Comparison of ENCODE assay signal across 8 cellular contexts in genomic region chr1:9128161-9128519, GRCh38. TPM values are rescaled to one million over a fixed set of nuclear protein-coding genes. Genes with fewer than 3 reads are reported as not detected.
DNase-seq lines count a peak whose midpoint lies in the region; ATAC-seq, FAIRE-seq and TF ChIP-seq lines count a peak whose summit lies in the region.

No MANE protein-coding gene starts in this region.

- peaks cover 39% of the 10 kb centered on the region for H3K79me2 ChIP-seq in PC-3 (ENCODE audit: low read length)
- no peaks in the 10 kb centered on the region for H3K79me2 ChIP-seq in fibroblast of lung (ENCODE audit: control insufficient read depth, insufficient read depth, low read length)

- H3K9me3 ChIP-seq in PC-3 (ENCODE audit: low read length) = no peaks in the 10 kb centered on the region
- no peaks in the 10 kb centered on the region for H3K9me3 ChIP-seq in fibroblast of lung (ENCODE audit: control insufficient read depth, insufficient read depth, low read depth, low read length)
- H3K9me3 ChIP-seq in pancreas = no peaks in the 10 kb centered on the region

- H4K20me1 ChIP-seq in PC-3 (ENCODE audit: low read length) (peaks cover 21% of the 10 kb centered on the region), fibroblast of lung (ENCODE audit: control insufficient read depth, extremely low read depth, insufficient read depth, low read length) (no peaks in the 10 kb centered on the region)

- no peaks in the 10 kb centered on the region for H3K9me2 ChIP-seq in PC-3 (replicated peaks; ENCODE audit: low read length)

- no peak for FAIRE-seq in pancreas (lab: Jason Lieb, UNC)

- H2AFZ ChIP-seq in PC-3 (ENCODE audit: low read length) = peak overlapping the region; percentile 66
- H2AFZ ChIP-seq in fibroblast of lung (ENCODE audit: low read length) = peak overlapping the region; percentile 78

- H3K4me1 ChIP-seq in PC-3 (ENCODE audit: insufficient read depth, low read length) (peaks cover 13% of the 10 kb centered on the region), fibroblast of lung (ENCODE audit: control insufficient read depth, extremely low read depth, insufficient read depth, low read length) (peaks cover 8% of the 10 kb centered on the region), pancreas (peaks cover 0 to 18% (median 14%) of the 10 kb centered on the region in 3 donors)

- H3K27me3 ChIP-seq in PC-3 (ENCODE audit: low read length) = no peaks in the 10 kb centered on the region
- H3K27me3 ChIP-seq in fibroblast of lung (ENCODE audit: control insufficient read depth, insufficient read depth, low read length) = no peaks in the 10 kb centered on the region
- no peaks in the 10 kb centered on the region for H3K27me3 ChIP-seq in pancreas

- BruUV-seq in PC-3 (replicated peaks; lab: Mats Ljungman, UMichigan) = no TSS peak

- H3K4me2 ChIP-seq in PC-3 (ENCODE audit: low read length) = peak overlapping the region; percentile 89
- H3K4me2 ChIP-seq in fibroblast of lung (ENCODE audit: extremely low read depth, insufficient read depth, low read length) = peak overlapping the region; percentile 84

- H3K36me3 ChIP-seq in PC-3 (ENCODE audit: low read depth, low read length) (no peaks in the 10 kb centered on the region), fibroblast of lung (ENCODE audit: control insufficient read depth, insufficient read depth, low read length) (no peaks in the 10 kb centered on the region), pancreas (no peaks in the 10 kb centered on the region)

- H3K27ac ChIP-seq in PC-3 (ENCODE audit: low read length) (peak overlapping the region; percentile 25; the same call in 1 of the 2 replicates), fibroblast of lung (ENCODE audit: insufficient read depth, low read length) (peak overlapping the region; percentile 20), pancreas (peak overlapping the region; percentile 45 to 76 (median 70))

- no peaks in the 10 kb centered on the region for H3F3A ChIP-seq in PC-3 (ENCODE audit: low read length, unreplicated experiment)

- intact Hi-C loops in PC-3 (cut with micrococcal nuclease) (loop anchor here (10.0 kb wide), 1 partner anchor 347 kb away; no protein-coding TSS in a partner anchor), pancreas (cut with DNase I) (no loop called here)

- peak overlapping the region; percentile 94 for H3K4me3 ChIP-seq in PC-3 (ENCODE audit: low read length)
- peak overlapping the region; percentile 54 to 66 (median 64) for H3K4me3 ChIP-seq in fibroblast of lung (replicated peaks in 1 of 4; ENCODE audit: control extremely low read depth in 1 of 4, insufficient read depth in 1 of 4, low read depth in 3 of 4, low read length in 4 of 4)
- peak overlapping the region; percentile 32 to 77 (median 55) for H3K4me3 ChIP-seq in pancreas

- ATAC-seq in GM18511 (IDR thresholded peaks at IDR 0.05; ENCODE audit: unreplicated experiment) (peak; percentile 4), PC-3 (peak; percentile 29), pancreas (peak; percentile 8 to 36 (median 26)), GM18517 (IDR thresholded peaks at IDR 0.05; ENCODE audit: unreplicated experiment) (no peak)

- WGBS in pancreas, 2 donors = 9 to 10% methylated on average over 16 of the region's 16 CpGs

- CTCF ChIA-PET in PC-3 (lab: Charles Lee) = interaction anchor here (0.6 kb wide), 1 partner anchor 122 kb away, joined by 3 read pairs; no protein-coding TSS in a partner anchor

- DNase-seq in PC-3 = peak; percentile 14
- DNase-seq in fibroblast of lung (ENCODE audit: low read depth in 2 of 2) = no peak
- peak in 5 of 6 donors; percentile 25 to 84 (median 40) for DNase-seq in pancreas
- no peak for DNase-seq in NCI-H146 (lab: John Stamatoyannopoulos, UW)
- DNase-seq in pons (ENCODE audit: low spot score) = no peak
- DNase-seq in activated CD8-positive, alpha-beta memory T cell treated with anti-CD3 and anti-CD28 coated beads for 24 hours = no peak

- H3K9ac ChIP-seq in PC-3 (ENCODE audit: low read length) (peak overlapping the region; percentile 90), fibroblast of lung (ENCODE audit: insufficient read depth, low read length) (peak overlapping the region; percentile 57)

- POLR2A ChIA-PET in PC-3 (lab: Charles Lee; ENCODE audit: unreplicated experiment) = no interaction called here

- no peak for TF ChIP-seq CTCF in PC-3 (conservative IDR thresholded peaks at IDR 0.05; ENCODE audit: low read depth, low read length)
- TF ChIP-seq CTCF in fibroblast of lung (conservative IDR thresholded peaks at IDR 0.05 in 1 of 2, IDR thresholded peaks at IDR 0.05 in 1 of 2; ENCODE audit: low read depth in 1 of 2, low read length in 2 of 2) = no peak
- no peak for TF ChIP-seq CTCF in pancreas (IDR thresholded peaks at IDR 0.05)

RNA-seq across cellular contexts. Expression of gene GPR157, which starts 0.8 kb away (rescaled TPM):
- total RNA-seq in PC-3 (2014; rRNA removed) (7.3 and 7.9 TPM in 2 replicates), fibroblast of lung (3.1 and 3.6 TPM in 2 replicates), pancreas (1 to 10 TPM; 3.5 to 6.2 (median 5.3) TPM)
- polyA plus RNA-seq in fibroblast of lung (0.82 and 1.2 TPM in 2 replicates), pancreas (1 to 10 TPM; 2.1 to 2.6 TPM)
- 2.3 and 2.9 TPM in 2 replicates for polyA plus RNA-seq in fibroblast of lung (2012)
- 3.4 and 4.6 TPM in 2 replicates for polyA minus RNA-seq in fibroblast of lung (ENCODE audit: low replicate concordance)

RNA-seq across cellular contexts. Expression of gene SLC2A5, which starts 58.7 kb away (rescaled TPM):
- not detected in 2 replicates for total RNA-seq in PC-3 (2014; rRNA removed)
- 0.77 and 0.83 TPM in 2 replicates for total RNA-seq in fibroblast of lung
- polyA plus RNA-seq in fibroblast of lung = 0.33 and 5.8 TPM in 2 replicates
- polyA plus RNA-seq in fibroblast of lung (2012) = 0.25 and 4.9 TPM in 2 replicates
- polyA minus RNA-seq in fibroblast of lung (ENCODE audit: low replicate concordance) = 1.4 TPM in 1 of 2 replicates, not detected in the other
- 1 to 10 TPM in 3 of 6 donors, under 1 TPM in 3; 0.14 to 4.4 (median 0.91) TPM for total RNA-seq in pancreas
- under 1 TPM; 0.16 to 0.19 TPM for polyA plus RNA-seq in pancreas

Comparison
In these comparisons a context has a peak if more than half of its experiments do, and no peak if none do; other contexts are left out.
1. DNase-seq: peak in PC-3 (single experiment) and pancreas (5 of 6); none in fibroblast of lung (0 of 2), NCI-H146 (single experiment), pons (single experiment) and activated CD8-positive, alpha-beta memory T cell treated with anti-CD3 and anti-CD28 coated beads for 24 hours (single experiment).
2. H3K27ac ChIP-seq: peak in every context shown above with its lines; median percentile 70 in pancreas; 25 in PC-3; 20 in fibroblast of lung.
3. Peak in every context shown above with its lines, with median percentiles within 50 percentile points of each other: H3K4me3 ChIP-seq.